ENCODE assay signal across 23 cellular contexts in genomic region chr15:93036922-93037321, GRCh38. TPM values are rescaled to one million over a fixed set of nuclear protein-coding genes. Genes with fewer than 3 reads are reported as not detected.
A peak's percentile ranks its signal among the peaks of the same experiment; 100 is the strongest.
DNase-seq lines count a peak whose midpoint lies in the region; ATAC-seq, FAIRE-seq and TF ChIP-seq lines count a peak whose summit lies in the region.
"Had no signal": no experiment of that assay in that cellular context is flagged by ENCODE, and none has a peak within 500 bp of the region (broad histone marks: within the 10 kb centered on the region; RNA-seq: fewer than 3 reads in every experiment).

No MANE protein-coding gene starts in this region.

- no peak overlapping the region for H3K4me2 ChIP-seq in HepG2 (ENCODE audit: low read depth, low read length)

- no peak overlapping the region for H3K27ac ChIP-seq in right lobe of liver
- no peak overlapping the region for H3K27ac ChIP-seq in HepG2 (ENCODE audit: extremely low read length, insufficient read depth, low read length)
- H3K27ac ChIP-seq: thyroid gland had no signal

- peak in 2 of 3 donors; percentile 8 to 41 for DNase-seq in right lobe of liver
- DNase-seq in HepG2 (ENCODE audit: low spot score) = no peak
- DNase-seq in neural crest cell (ENCODE audit: low read depth, low spot score) = no peak
- DNase-seq in SK-N-DZ (ENCODE audit: low spot score) = no peak
- no peak for DNase-seq in AG08395 (ENCODE audit: low spot score)
- DNase-seq in NCI-H187 (lab: John Stamatoyannopoulos, UW) = no peak
- DNase-seq in HuH-7 (ENCODE audit: low spot score) = no peak
- DNase-seq: activated B cell treated with CpG ODN at 0.5 μM for 24 hours; activated CD4-positive, alpha-beta T cell treated with anti-CD3 and anti-CD28 coated beads, Interleukin-2, amount 50 U/mL, for 48 hours; activated naive CD4-positive, alpha-beta T cell treated with anti-CD3 and anti-CD28 coated beads for 36 hours; activated T-cell treated with anti-CD3 and anti-CD28 coated beads for 4 hours; CD8-positive, alpha-beta memory T cell; effector CD8-positive, alpha-beta T cell; NCI-H1436 treated with DMSO at 0.1 percent for 48 hours; NCI-H748 treated with DMSO at 0.1 percent for 48 hours; stimulated activated naive B cell treated with anti-CD40 and anti-IgM and Interleukin-4, amounts not matched to agents 10 μg/mL and 1 μg/mL and 100 μg/mL, for 72 hours; T-helper 9 cell had no signal

- H4K20me1 ChIP-seq in HepG2 (ENCODE audit: insufficient read depth, low read length) = no peaks in the 10 kb centered on the region

- H3K27me3 Mint-ChIP-seq in brain (no peaks in the 10 kb centered on the region), neural crest cell (ENCODE audit: low read depth) (peaks cover 52% of the 10 kb centered on the region)

- WGBS in right lobe of liver (ENCODE audit: insufficient coverage, low coverage, low lambda C conversion rate, missing lambda C conversion rate) = 33% methylated on average over 1 of the region's 18 CpGs
- WGBS in HepG2 (ENCODE audit: low lambda C conversion rate) = 81% methylated on average over 15 of the region's 18 CpGs

- TF ChIP-seq EP300 in HepG2 (IDR thresholded peaks at IDR 0.05; ENCODE audit: low read depth in 2 of 2, low read length in 2 of 2) (no peak), HepG2 (CRISPR knock-in tag; IDR thresholded peaks at IDR 0.05; ENCODE audit: borderline replicate concordance) (no peak)

- peaks cover 20% of the 10 kb centered on the region for H3K36me3 Mint-ChIP-seq in brain
- H3K36me3 Mint-ChIP-seq in neural crest cell (ENCODE audit: low read depth) = peaks cover 31% of the 10 kb centered on the region
- H3K36me3 Mint-ChIP-seq: CD8-positive, alpha-beta memory T cell; IgD-negative memory B cell; stimulated activated naive B cell treated with anti-CD40 and anti-IgM and Interleukin-4, amounts not matched to agents 10 μg/mL and 1 μg/mL and 100 μg/mL, for 72 hours had no signal

- intact Hi-C loops in right lobe of liver (cut with DNase I) (loop anchor here (5.0 to 10.0 kb wide), 2 partner anchors 1085 to 1088 kb away; no protein-coding TSS in a partner anchor), HepG2 (cut with micrococcal nuclease; ENCODE audit: unreplicated experiment) (no loop called here)

- POLR2A ChIA-PET in HepG2 (lab: Yijun Ruan, JAX) = no interaction called here

- no peaks in the 10 kb centered on the region for H3K79me2 ChIP-seq in HepG2 (ENCODE audit: insufficient read depth, low read length)

- peaks cover 0 to 10% (median 5%) of the 10 kb centered on the region in 5 experiments for H3K9me3 Mint-ChIP-seq in brain
- peaks cover 2% of the 10 kb centered on the region for H3K9me3 Mint-ChIP-seq in neural crest cell
- H3K9me3 Mint-ChIP-seq: activated B cell treated with CpG ODN at 0.5 μM for 24 hours; activated naive CD4-positive, alpha-beta T cell treated with anti-CD3 and anti-CD28 coated beads for 36 hours; CD8-positive, alpha-beta memory T cell; IgD-negative memory B cell had no signal

- no peak overlapping the region for H3K9ac ChIP-seq in HepG2 (ENCODE audit: insufficient read depth, low read depth, low read length)

- no peaks in the 10 kb centered on the region for H3K27me3 ChIP-seq in right lobe of liver
- H3K27me3 ChIP-seq in HepG2 (ENCODE audit: control insufficient read depth in 1 of 2, insufficient read depth in 2 of 2, low read length in 2 of 2) = 0 out of 5 replicates have a peak, but pooled peaks cover 0 to 4% of the 10 kb centered on the region in 2 experiments
- H3K27me3 ChIP-seq: ascending aorta, esophagus muscularis mucosa, thyroid gland had no signal

- H3K4me1 ChIP-seq in right lobe of liver (no peaks in the 10 kb centered on the region), HepG2 (ENCODE audit: insufficient read depth, low read length) (peaks cover 8% of the 10 kb centered on the region)
- H3K4me1 ChIP-seq: ascending aorta had no signal

- no peak overlapping the region for H2AFZ ChIP-seq in HepG2 (ENCODE audit: low read length)

- TF ChIP-seq POLR2A in right lobe of liver (IDR thresholded peaks at IDR 0.05) = no peak
- no peak for TF ChIP-seq POLR2A in HepG2 (IDR thresholded peaks at IDR 0.05; ENCODE audit: insufficient read depth in 1 of 2, low read depth in 2 of 2, low read length in 2 of 2)

- H3K36me3 ChIP-seq in right lobe of liver (no peaks in the 10 kb centered on the region), HepG2 (replicated peaks in 1 of 2; ENCODE audit: control insufficient read depth in 1 of 2, insufficient read depth in 2 of 2, low read length in 2 of 2) (no peaks in the 10 kb centered on the region)
- H3K36me3 ChIP-seq: ascending aorta, thyroid gland had no signal

- H3K9me3 ChIP-seq in right lobe of liver = no peaks in the 10 kb centered on the region
- no peaks in the 10 kb centered on the region for H3K9me3 ChIP-seq in HepG2 (ENCODE audit: low read length)
- H3K9me3 ChIP-seq: ascending aorta, esophagus muscularis mucosa, thyroid gland had no signal

- BruUV-seq in HepG2 (replicated peaks; lab: Mats Ljungman, UMichigan) = no TSS peak

- FAIRE-seq in HepG2 (lab: Jason Lieb, UNC) = no peak
- FAIRE-seq: GM12878 had no signal

- H3K4me3 ChIP-seq in right lobe of liver (no peak overlapping the region), HepG2 (replicated peaks in 1 of 3; ENCODE audit: insufficient read depth in 1 of 3, low read depth in 2 of 3, low read length in 3 of 3) (no peak overlapping the region)
- H3K4me3 ChIP-seq: ascending aorta, esophagus muscularis mucosa, GM12878, thyroid gland had no signal

- CTCF ChIA-PET in HepG2 (lab: Yijun Ruan, JAX; ENCODE audit: low intra/inter-chr PET ratio, low total read pairs) = no interaction called here

- TF ChIP-seq RAD21 in HepG2 (CRISPR knock-in tag; IDR thresholded peaks at IDR 0.05) = no peak

- peak overlapping the region in 3 of 5 experiments; percentile 30 to 95 (median 91) for H3K27ac Mint-ChIP-seq in brain
- no peak overlapping the region for H3K27ac Mint-ChIP-seq in neural crest cell (ENCODE audit: unreplicated experiment)
- H3K27ac Mint-ChIP-seq: activated B cell treated with CpG ODN at 0.5 μM for 24 hours; activated naive CD4-positive, alpha-beta T cell treated with anti-CD3 and anti-CD28 coated beads for 36 hours; stimulated activated naive B cell treated with anti-CD40 and anti-IgM and Interleukin-4, amounts not matched to agents 10 μg/mL and 1 μg/mL and 100 μg/mL, for 72 hours had no signal

- ATAC-seq in right lobe of liver (no peak), HepG2 (no peak)

- TF ChIP-seq CTCF in right lobe of liver (IDR thresholded peaks at IDR 0.05) (no peak), HepG2 (CRISPR knock-in tag; IDR thresholded peaks at IDR 0.05) (no peak), brain (conservative IDR thresholded peaks at IDR 0.05) (no peak), neural crest cell (conservative IDR thresholded peaks at IDR 0.05) (no peak)

- in situ Hi-C loops in HepG2 (cut with HindIII; ENCODE audit: extremely low pct_ligation_motif_present, low pct_unique_long_range_greater_than_20kb) = no loop called here

- H3K4me3 Mint-ChIP-seq in brain (no peak overlapping the region), neural crest cell (peak overlapping the region; percentile 67)
- H3K4me3 Mint-ChIP-seq: activated B cell treated with CpG ODN at 0.5 μM for 24 hours; activated naive CD4-positive, alpha-beta T cell treated with anti-CD3 and anti-CD28 coated beads for 36 hours; CD8-positive, alpha-beta memory T cell; stimulated activated naive B cell treated with anti-CD40 and anti-IgM and Interleukin-4, amounts not matched to agents 10 μg/mL and 1 μg/mL and 100 μg/mL, for 72 hours had no signal

- H3K4me1 Mint-ChIP-seq in brain (peaks cover 46% of the 10 kb centered on the region), neural crest cell (peaks cover 61% of the 10 kb centered on the region)

TF ChIP-seq in HepG2, 621 proteins besides CTCF, POLR2A, EP300 and RAD21 (continues in another document):
- TF ChIP-seq MTA3 (CRISPR knock-in tag; IDR thresholded peaks at IDR 0.05) (no peak), PRPF4 (IDR thresholded peaks at IDR 0.05; ENCODE audit: low read depth, low read length, poor library complexity, severe bottlenecking) (no peak), GTF3A (CRISPR knock-in tag; conservative IDR thresholded peaks at IDR 0.05) (no peak), SMAD9 (CRISPR knock-in tag; IDR thresholded peaks at IDR 0.05) (no peak), GABPB1 (CRISPR knock-in tag; IDR thresholded peaks at IDR 0.05) (no peak), EED (CRISPR knock-in tag; IDR thresholded peaks at IDR 0.05) (no peak), BORCS8-MEF2B (CRISPR knock-in tag; IDR thresholded peaks at IDR 0.05) (no peak), ZSCAN31 (CRISPR knock-in tag; IDR thresholded peaks at IDR 0.05; ENCODE audit: low read depth) (no peak), SP2 (CRISPR knock-in tag; IDR thresholded peaks at IDR 0.05) (no peak)

RNA-seq across cellular contexts. Expression of gene RGMA, which starts 52.1 kb away (rescaled TPM):
- total RNA-seq in right lobe of liver (under 1 TPM in 4 of 6 experiments, not detected in 2; 0.06 to 0.32 (median 0.25) TPM), HepG2 (2016; rRNA removed; fragmentation: Illumina TruSeq; extraction: Trizol) (not detected in 2 replicates), neural crest cell (187 and 205 TPM in 2 replicates)
- total RNA-seq in HepG2 (2016; cell fraction: cytosol; rRNA removed; fragmentation: Illumina TruSeq; extraction: Trizol; ENCODE audit: low read depth) = not detected in 2 replicates
- not detected in 2 replicates for total RNA-seq in HepG2 (2016; cell fraction: insoluble cytoplasmic fraction; rRNA removed; fragmentation: Illumina TruSeq; extraction: Trizol)
- not detected in 2 replicates for total RNA-seq in HepG2 (2016; cell fraction: membrane; rRNA removed; fragmentation: Illumina TruSeq; extraction: Trizol)
- total RNA-seq in HepG2 (2016; cell fraction: nucleus; rRNA removed; fragmentation: Illumina TruSeq; extraction: Trizol) = not detected in 2 replicates
- polyA plus RNA-seq in HepG2 (2011; rRNA removed) (not detected in 2 replicates), brain (ENCODE audit: insufficient read depth, low read depth, low replicate concordance) (57.8 TPM)
- polyA plus RNA-seq in HepG2 (2011; cell fraction: cytosol; rRNA removed) = not detected in 2 replicates
- polyA plus RNA-seq in HepG2 (2011; cell fraction: nucleus; rRNA removed) = not detected in 2 replicates
- 0.08 and 0.16 TPM in 2 replicates for polyA plus RNA-seq in HepG2 (2012)
- polyA plus RNA-seq in HepG2 (2016; cell fraction: cytosol; fragmentation: Illumina TruSeq; extraction: Trizol; ENCODE audit: low read depth) = not detected in 2 replicates
- polyA plus RNA-seq in HepG2 (2016; cell fraction: insoluble cytoplasmic fraction; fragmentation: Illumina TruSeq; extraction: Trizol; ENCODE audit: low read depth) = not detected in 2 replicates
- polyA plus RNA-seq in HepG2 (2016; cell fraction: membrane; fragmentation: Illumina TruSeq; extraction: Trizol; ENCODE audit: low read depth) = not detected in 2 replicates
- polyA plus RNA-seq in HepG2 (2016; cell fraction: nucleus; fragmentation: Illumina TruSeq; extraction: Trizol; ENCODE audit: insufficient read depth, low read depth) = not detected in 2 replicates
- polyA minus RNA-seq in HepG2 (2011; rRNA and poly(A)+ RNA removed; ENCODE audit: low replicate concordance) = 0.02 TPM in 1 of 2 replicates, not detected in the other
- polyA minus RNA-seq in HepG2 (2011; cell fraction: cytosol; rRNA and poly(A)+ RNA removed) = not detected in 2 replicates
- polyA minus RNA-seq in HepG2 (2011; cell fraction: nucleus; rRNA and poly(A)+ RNA removed) = not detected in 2 replicates
- 0.14 TPM in 1 of 2 replicates, not detected in the other for polyA plus RNA-seq in SK-N-DZ (2014; cell fraction: cytosol; rRNA removed)
- 0.79 TPM in 1 of 2 replicates, not detected in the other for polyA plus RNA-seq in SK-N-DZ (2014; cell fraction: nucleus; rRNA removed)
- total RNA-seq: activated B cell treated with CpG ODN at 0.5 μM for 24 hours, GM12878 had no signal
- polyA plus RNA-seq: CD8-positive, alpha-beta memory T cell; GM12878; IgD-negative memory B cell had no signal

Comparison
In these comparisons a context has a peak if more than half of its experiments do, and no peak if none do; other contexts are left out.
1. DNase-seq: peak in right lobe of liver (2 of 3); none in HepG2 (single experiment), neural crest cell (single experiment), SK-N-DZ (single experiment), AG08395 (single experiment), NCI-H187 (0 of 2) and HuH-7 (single experiment).
2. RNA of gene RGMA, which starts 52.1 kb away (total RNA-seq): 187 to 205 TPM in neural crest cell; 0.06 to 0.32 TPM in right lobe of liver and not detected in HepG2; every median in the first group is over 100 times any median in the second.